17 cellular contexts compared by ENCODE assay signal in the genomic region with DNA sequence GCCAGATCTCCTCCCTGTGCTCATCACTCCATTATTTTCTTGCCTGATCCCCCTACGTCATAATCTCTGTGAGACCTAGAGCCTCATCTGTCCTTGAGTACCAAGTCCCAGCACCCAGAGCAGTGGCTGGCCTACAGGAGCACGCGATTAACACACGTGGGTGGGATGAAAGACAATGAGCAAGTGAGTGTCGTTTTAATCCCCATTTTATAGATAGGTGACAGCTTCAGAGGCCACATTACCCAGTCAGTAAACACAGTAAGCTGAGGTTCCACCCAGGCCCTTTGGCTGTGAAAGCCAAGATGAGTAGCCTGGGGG. TPM values are rescaled to one million over a fixed set of nuclear protein-coding genes. Genes with fewer than 3 reads are reported as not detected.
DNase-seq lines count a peak whose midpoint lies in the region; ATAC-seq and TF ChIP-seq lines count a peak whose summit lies in the region.
"Had no signal": no experiment of that assay in that cellular context is flagged by ENCODE, and none has a peak within 500 bp of the region (broad histone marks: within the 10 kb centered on the region; RNA-seq: fewer than 3 reads in every experiment).

No MANE protein-coding gene starts in this region.

- CTCF ChIA-PET in mammary epithelial cell (lab: Charles Lee; ENCODE audit: low non-redundant PET): no interaction called here

- H3K36me3 Mint-ChIP-seq in activated naive CD4-positive, alpha-beta T cell treated with anti-CD3 and anti-CD28 coated beads, Interleukin-2, amount 50 U/mL, for 72 hours: no peaks in the 10 kb centered on the region
- peaks cover 4% of the 10 kb centered on the region for H3K36me3 Mint-ChIP-seq in type B pancreatic cell

- H3K27ac ChIP-seq in mammary epithelial cell (ENCODE audit: insufficient read depth, low read depth, low read length) (no peak overlapping the region), foreskin keratinocyte (no peak overlapping the region)

- no peaks in the 10 kb centered on the region for H4K20me1 ChIP-seq in mammary epithelial cell (ENCODE audit: insufficient read depth, low read length)

- H3K79me2 ChIP-seq in mammary epithelial cell (ENCODE audit: insufficient read depth, low read length): no peaks in the 10 kb centered on the region

- peak overlapping the region; percentile 11 to 62 for H3K27ac Mint-ChIP-seq in activated naive CD4-positive, alpha-beta T cell treated with anti-CD3 and anti-CD28 coated beads, Interleukin-2, amount 50 U/mL, for 72 hours
- H3K27ac Mint-ChIP-seq in type B pancreatic cell: peak overlapping the region; percentile 37
- H3K27ac Mint-ChIP-seq: T-helper 2 cell treated with Interferon-gamma antibody and Interleukin-4, amounts not matched to agents 5 μg/mL and 100 μg/mL, for 36 hours had no signal

- no TSS peak for BruUV-seq in mammary epithelial cell (replicated peaks; lab: Mats Ljungman, UMichigan)

- H3K9me3 Mint-ChIP-seq in activated naive CD4-positive, alpha-beta T cell treated with anti-CD3 and anti-CD28 coated beads, Interleukin-2, amount 50 U/mL, for 72 hours: no peaks in the 10 kb centered on the region
- no peaks in the 10 kb centered on the region for H3K9me3 Mint-ChIP-seq in type B pancreatic cell
- H3K9me3 Mint-ChIP-seq: CD4-positive, alpha-beta T cell; endodermal cell; T-helper 2 cell treated with Interferon-gamma antibody and Interleukin-4, amounts not matched to agents 5 μg/mL and 100 μg/mL, for 36 hours had no signal

- dilution Hi-C loops in mammary epithelial cell (cut with HindIII; ENCODE audit: low sequenced_read_pairs): no loop called here

- no peaks in the 10 kb centered on the region for H3K9me3 ChIP-seq in mammary epithelial cell (replicated peaks; ENCODE audit: insufficient read depth, low read length)

- no peaks in the 10 kb centered on the region for H3K4me1 Mint-ChIP-seq in type B pancreatic cell (ENCODE audit: unreplicated experiment)

- H2AFZ ChIP-seq in mammary epithelial cell (ENCODE audit: low read depth, low read length): no peak overlapping the region

- no peaks in the 10 kb centered on the region for H3K27me3 Mint-ChIP-seq in type B pancreatic cell
- H3K27me3 Mint-ChIP-seq: CD4-positive, alpha-beta T cell had no signal

- H3K27me3 ChIP-seq in mammary epithelial cell (ENCODE audit: insufficient read depth, low read length) (no peaks in the 10 kb centered on the region), foreskin keratinocyte (no peaks in the 10 kb centered on the region)

- H3K9ac ChIP-seq in mammary epithelial cell (ENCODE audit: insufficient read depth, low read length): no peak overlapping the region

- H3K4me1 ChIP-seq in mammary epithelial cell (ENCODE audit: insufficient read depth, low read length) (peaks cover 23% of the 10 kb centered on the region), foreskin keratinocyte (peaks cover 10% of the 10 kb centered on the region)

- ATAC-seq in activated naive CD4-positive, alpha-beta T cell treated with anti-CD3 and anti-CD28 coated beads, Interleukin-2, amount 50 U/mL, for 72 hours: no peak
- ATAC-seq in foreskin keratinocyte: no peak

- intact Hi-C loops in mammary epithelial cell (cut with micrococcal nuclease): no loop called here

- H3K36me3 ChIP-seq in mammary epithelial cell (ENCODE audit: insufficient read depth, low read length): peaks cover 3% of the 10 kb centered on the region

- TF ChIP-seq CTCF in mammary epithelial cell (conservative IDR thresholded peaks at IDR 0.05 in 1 of 2, IDR thresholded peaks at IDR 0.05 in 1 of 2; ENCODE audit: extremely low read depth in 1 of 2, insufficient read depth in 1 of 2, low read depth in 1 of 2, low read length in 2 of 2) (no peak), type B pancreatic cell (conservative IDR thresholded peaks at IDR 0.05) (no peak), foreskin keratinocyte (conservative IDR thresholded peaks at IDR 0.05) (no peak)

- H3K4me3 Mint-ChIP-seq in type B pancreatic cell: no peak overlapping the region
- H3K4me3 Mint-ChIP-seq: CD4-positive, alpha-beta T cell; endodermal cell; T-helper 2 cell treated with Interferon-gamma antibody and Interleukin-4, amounts not matched to agents 5 μg/mL and 100 μg/mL, for 36 hours had no signal

- 26% methylated on average over 4 of the region's 5 CpGs for WGBS in mammary epithelial cell (ENCODE audit: low coverage, missing lambda C conversion rate)

- no peak overlapping the region for H3K4me2 ChIP-seq in mammary epithelial cell (ENCODE audit: insufficient read depth, low read depth, low read length)

- in situ Hi-C loops in mammary epithelial cell (cut with MboI; ENCODE audit: low sequenced_read_pairs in 2 of 2): no loop called here

- DNase-seq in activated naive CD4-positive, alpha-beta T cell treated with anti-CD3 and anti-CD28 coated beads, Interleukin-2, amount 50 U/mL, for 72 hours (ENCODE audit: low spot score in 2 of 2): no peak
- no peak for DNase-seq in activated naive CD4-positive, alpha-beta T cell treated with Interleukin-2 at 50 U/mL for 16 hours
- DNase-seq in mammary epithelial cell (peak; percentile 43), type B pancreatic cell (ENCODE audit: extremely low spot score, unreplicated experiment) (no peak), foreskin keratinocyte (no peak), DMS53 treated with DMSO at 0.1 percent for 48 hours (lab: John Stamatoyannopoulos, UW; ENCODE audit: unreplicated experiment) (no peak)
- DNase-seq: 8988T; activated CD4-positive, CD25-positive, alpha-beta regulatory T cell treated with anti-CD3 and anti-CD28 coated beads, Interleukin-2, amount 50 U/mL, for 72 hours; activated effector memory CD4-positive, alpha-beta T cell treated with anti-CD3 and anti-CD28 coated beads, Interleukin-2, amount 50 U/mL, for 16 hours; anterior cingulate cortex; CD4-positive, alpha-beta T cell; endodermal cell; KBM-7; NCI-H2081; NCI-H526; stimulated activated naive CD4-positive, alpha-beta T cell had no signal

- no peak overlapping the region for H3K4me3 ChIP-seq in mammary epithelial cell (replicated peaks in 1 of 3; ENCODE audit: insufficient read depth in 1 of 3, low read depth in 2 of 3, low read length in 3 of 3)

RNA-seq across cellular contexts. Expression of a gene that starts 17.3 kb away (rescaled TPM):
- total RNA-seq in activated naive CD4-positive, alpha-beta T cell treated with anti-CD3 and anti-CD28 coated beads, Interleukin-2, amount 50 U/mL, for 72 hours: 10 to 100 TPM; 25.6 to 35.9 TPM
- total RNA-seq in mammary epithelial cell (10 to 100 TPM; 14.7 to 28.6 TPM), type B pancreatic cell (ENCODE audit: low replicate concordance) (32.9 and 40.4 TPM in 2 replicates), foreskin keratinocyte (24.6 and 26.0 TPM in 2 replicates)
- polyA plus RNA-seq in mammary epithelial cell (21.3 TPM), foreskin keratinocyte (23.8 and 26.3 TPM in 2 replicates)
- polyA minus RNA-seq in mammary epithelial cell: 16.2 TPM

RNA-seq across cellular contexts. Expression of a gene that starts 17.7 kb away (rescaled TPM):
- 10 to 100 TPM; 33.9 to 38.3 TPM for total RNA-seq in activated naive CD4-positive, alpha-beta T cell treated with anti-CD3 and anti-CD28 coated beads, Interleukin-2, amount 50 U/mL, for 72 hours
- total RNA-seq in mammary epithelial cell (10 to 100 TPM; 32.7 to 33.7 TPM), type B pancreatic cell (ENCODE audit: low replicate concordance) (58.5 and 60.5 TPM in 2 replicates), foreskin keratinocyte (29.2 and 33.5 TPM in 2 replicates)
- polyA plus RNA-seq in mammary epithelial cell (39.9 TPM), foreskin keratinocyte (35.8 and 38.3 TPM in 2 replicates)
- polyA minus RNA-seq in mammary epithelial cell: 25.3 TPM

RNA-seq across cellular contexts. Expression of a gene that starts 28.9 kb away (rescaled TPM):
- total RNA-seq in activated naive CD4-positive, alpha-beta T cell treated with anti-CD3 and anti-CD28 coated beads, Interleukin-2, amount 50 U/mL, for 72 hours: 10 to 100 TPM; 15.6 to 16.9 TPM
- total RNA-seq in mammary epithelial cell: 10 to 100 TPM; 13.5 to 26.3 TPM
- polyA plus RNA-seq in mammary epithelial cell: 43.8 TPM
- 5.2 TPM for polyA minus RNA-seq in mammary epithelial cell
- 23.0 and 25.1 TPM in 2 replicates for total RNA-seq in type B pancreatic cell (ENCODE audit: low replicate concordance)
- total RNA-seq in foreskin keratinocyte: 25.6 and 29.9 TPM in 2 replicates
- 40.6 and 46.1 TPM in 2 replicates for polyA plus RNA-seq in foreskin keratinocyte

RNA-seq across cellular contexts. Expression of a gene that starts 29.1 kb away (rescaled TPM):
- 10 to 100 TPM; 46.2 to 54.3 TPM for total RNA-seq in activated naive CD4-positive, alpha-beta T cell treated with anti-CD3 and anti-CD28 coated beads, Interleukin-2, amount 50 U/mL, for 72 hours
- total RNA-seq in mammary epithelial cell: 10 to 100 TPM; 42.2 to 76.7 TPM
- 36.5 TPM for polyA plus RNA-seq in mammary epithelial cell
- polyA minus RNA-seq in mammary epithelial cell: 112 TPM
- total RNA-seq in type B pancreatic cell (ENCODE audit: low replicate concordance): 91.5 and 124 TPM in 2 replicates
- 47.5 and 53.6 TPM in 2 replicates for total RNA-seq in foreskin keratinocyte
- 27.7 and 30.5 TPM in 2 replicates for polyA plus RNA-seq in foreskin keratinocyte

RNA-seq across cellular contexts. Expression of a gene that starts 35.4 kb away (rescaled TPM):
- total RNA-seq in activated naive CD4-positive, alpha-beta T cell treated with anti-CD3 and anti-CD28 coated beads, Interleukin-2, amount 50 U/mL, for 72 hours: 10 to 100 TPM in 1 of 2 donors, 1 to 10 TPM in 1; 9.4 to 10.2 TPM
- total RNA-seq in mammary epithelial cell (10 to 100 TPM; 28.2 to 35.2 TPM), type B pancreatic cell (ENCODE audit: low replicate concordance) (42.2 and 47.2 TPM in 2 replicates), foreskin keratinocyte (29.5 and 32.8 TPM in 2 replicates)
- polyA plus RNA-seq in mammary epithelial cell (30.6 TPM), foreskin keratinocyte (28.6 and 34.0 TPM in 2 replicates)
- 33.6 TPM for polyA minus RNA-seq in mammary epithelial cell
